Comparison of ENCODE assay signal across 8 cellular contexts in genomic region chr4:129641179-129641578, GRCh38.
DNase-seq lines count a peak whose midpoint lies in the region; ATAC-seq and FAIRE-seq lines count a peak whose summit lies in the region.

No MANE protein-coding gene starts in this region.

- FAIRE-seq in islet of Langerhans (lab: Jason Lieb, UNC) = peak; percentile 62

- peak; percentile 79 for ATAC-seq in GM19467 (IDR thresholded peaks at IDR 0.05; ENCODE audit: unreplicated experiment)
- peak; percentile 71 for ATAC-seq in HG03571 (IDR thresholded peaks at IDR 0.05; ENCODE audit: unreplicated experiment)
- ATAC-seq in GM19328 (IDR thresholded peaks at IDR 0.05; ENCODE audit: unreplicated experiment) = no peak

- peak; percentile 15 for DNase-seq in DMS53 treated with DMSO at 0.1 percent for 48 hours (lab: John Stamatoyannopoulos, UW; ENCODE audit: unreplicated experiment)
- DNase-seq in SHP77 treated with DMSO at 0.1 percent for 48 hours (lab: John Stamatoyannopoulos, UW) = peak; percentile 43
- peak; percentile 71 for DNase-seq in astrocyte of the hippocampus (ENCODE audit: low read depth, low spot score)
- peak; percentile 1 for DNase-seq in stimulated activated CD4-positive, alpha-beta T cell treated with anti-CD3 and anti-CD28 coated beads, Interleukin-2, amount 100 ng/mL, for 4 hours (ENCODE audit: low read depth)

Comparison
In these comparisons a context has a peak if more than half of its experiments do, and no peak if none do; other contexts are left out.
1. DNase-seq: peak in every context shown above with its lines; median percentile 71 in astrocyte of the hippocampus; 43 in SHP77 treated with DMSO at 0.1 percent for 48 hours; 15 in DMS53 treated with DMSO at 0.1 percent for 48 hours; 1 in stimulated activated CD4-positive, alpha-beta T cell treated with anti-CD3 and anti-CD28 coated beads, Interleukin-2, amount 100 ng/mL, for 4 hours.